In the genomic region with DNA sequence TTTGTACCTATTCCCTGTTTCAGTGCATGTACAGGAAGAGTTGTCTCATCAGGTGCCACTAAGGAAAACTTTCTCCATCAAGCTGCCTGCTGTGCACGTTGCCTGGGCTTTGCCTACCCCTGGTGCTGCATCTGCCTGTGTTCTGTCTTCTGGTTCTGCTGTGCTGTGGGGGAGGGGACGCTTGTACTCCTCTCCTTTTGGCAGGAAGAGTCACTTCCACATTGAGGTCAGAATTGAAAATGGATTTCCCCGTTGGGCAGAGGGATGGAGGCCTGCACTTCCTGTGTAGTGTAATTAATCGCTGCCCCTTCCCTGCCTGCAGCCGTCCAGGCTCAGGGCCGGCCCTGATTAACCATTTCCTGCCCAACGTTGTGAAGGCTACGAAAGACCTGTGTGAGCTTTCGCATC, we compare ENCODE assay signal across 10 cellular contexts.
A peak's percentile ranks its signal among the peaks of the same experiment; 100 is the strongest.
DNase-seq lines count a peak whose midpoint lies in the region; ATAC-seq, FAIRE-seq and TF ChIP-seq lines count a peak whose summit lies in the region.
"Had no signal": no experiment of that assay in that cellular context is flagged by ENCODE, and none has a peak within 500 bp of the region (broad histone marks: within the 10 kb centered on the region; RNA-seq: fewer than 3 reads in every experiment).

No MANE protein-coding gene starts in this region.

- WGBS in SK-N-SH (ENCODE audit: low lambda C conversion rate) = 30% methylated on average over 9 of the region's 9 CpGs

- intact Hi-C loops in gastrocnemius medialis (cut with DNase I; ENCODE audit: low total_unique reads) (loop anchor here (10.0 kb wide), 1 partner anchor 1424 kb away; a partner anchor contains a TSS), kidney (cut with DNase I) (no loop called here)

- no peak for TF ChIP-seq CTCF in GM12864 (IDR thresholded peaks at IDR 0.05; ENCODE audit: low read depth, low read length, missing control alignments)
- no peak for TF ChIP-seq CTCF in HEK293 (tag by site-specific recombination; IDR thresholded peaks at IDR 0.05)
- TF ChIP-seq CTCF in SK-N-SH (IDR thresholded peaks at IDR 0.05) = no peak
- TF ChIP-seq CTCF in gastrocnemius medialis (IDR thresholded peaks at IDR 0.05 in 4 of 5, conservative IDR thresholded peaks at IDR 0.05 in 1 of 5) = no peak
- TF ChIP-seq CTCF in kidney (IDR thresholded peaks at IDR 0.05; ENCODE audit: borderline replicate concordance, extremely low read depth, insufficient read depth) = no peak

- POLR2A ChIA-PET in HEK293 (lab: Yijun Ruan, JAX) (interaction anchor here (0.7 to 1.8 kb wide), 2 partner anchors 212 to 415 kb away, joined by 3 to 4 read pairs; a partner anchor contains a TSS), SK-N-SH (lab: Yijun Ruan, JAX) (interaction anchor here (1.0 to 1.6 kb wide), 4 partner anchors 182 to 555 kb away, joined by 3 to 4 read pairs (median 4); a partner anchor contains a TSS)

- TF ChIP-seq RAD21 in SK-N-SH (IDR thresholded peaks at IDR 0.05; ENCODE audit: low read length) = peak; percentile 42

- TF ChIP-seq POLR2A in gastrocnemius medialis (IDR thresholded peaks at IDR 0.05) = no peak

- no peak overlapping the region for H3K4me3 ChIP-seq in GM12864 (ENCODE audit: low read depth, low read length)
- H3K4me3 ChIP-seq in HEK293 (ENCODE audit: low read depth, low read length) = no peak overlapping the region
- no peak overlapping the region for H3K4me3 ChIP-seq in SK-N-SH (ENCODE audit: low read depth in 2 of 2, low read length in 1 of 2)
- no peak overlapping the region for H3K4me3 ChIP-seq in gastrocnemius medialis
- H3K4me3 ChIP-seq in kidney (ENCODE audit: low read length in 2 of 2) = no peak overlapping the region
- H3K4me3 ChIP-seq: SK-N-MC, thoracic aorta had no signal

- H3K4me2 ChIP-seq in SK-N-SH = no peak overlapping the region

- H2AFZ ChIP-seq in SK-N-SH (ENCODE audit: low read depth) = peak overlapping the region; percentile 56; the same call in 1 of the 2 replicates

- no peaks in the 10 kb centered on the region for H3K27me3 ChIP-seq in SK-N-SH (ENCODE audit: insufficient read depth)
- no peaks in the 10 kb centered on the region for H3K27me3 ChIP-seq in gastrocnemius medialis

- H3K9ac ChIP-seq in SK-N-SH (no peak overlapping the region), kidney (ENCODE audit: low read length in 2 of 2) (peak overlapping the region in 1 of 2 donors; percentile 30)

- no peaks in the 10 kb centered on the region for H4K20me1 ChIP-seq in SK-N-SH (ENCODE audit: insufficient read depth)

- H3K27ac ChIP-seq in HEK293 (ENCODE audit: extremely low read depth, low read depth, low read length) = peak overlapping the region; percentile 26; the same call in 1 of the 2 replicates
- H3K27ac ChIP-seq in SK-N-SH (ENCODE audit: low read depth in 2 of 2, low read length in 1 of 2) = peak overlapping the region in 1 of 2 experiments; percentile 78; a peak in 2 of 4 replicates
- peak overlapping the region; percentile 36 to 55 (median 44) for H3K27ac ChIP-seq in gastrocnemius medialis
- no peak overlapping the region for H3K27ac ChIP-seq in kidney (ENCODE audit: low read depth in 2 of 2, low read length in 2 of 2)
- H3K27ac ChIP-seq: SK-N-MC, thoracic aorta had no signal

- no peak for FAIRE-seq in kidney (lab: Jason Lieb, UNC)

- DNase-seq in GM12864 (ENCODE audit: low read depth) (peak; percentile 76), SK-N-SH (peak; percentile 87), glomerular visceral epithelial cell (ENCODE audit: extremely low spot score) (peak; percentile 23), gastrocnemius medialis (peak; percentile 57 to 68), kidney (no peak)
- DNase-seq in activated effector memory CD4-positive, alpha-beta T cell treated with anti-CD3 and anti-CD28 coated beads, Interleukin-2, amount 50 U/mL, for 16 hours = no peak

- H3K36me3 ChIP-seq in HEK293 (ENCODE audit: control insufficient read depth in 2 of 2, insufficient read depth in 1 of 2, low read length in 2 of 2) (no peaks in the 10 kb centered on the region), SK-N-SH (replicated peaks in 1 of 2; ENCODE audit: control insufficient read depth in 1 of 2, insufficient read depth in 2 of 2, low read length in 1 of 2) (no peaks in the 10 kb centered on the region), gastrocnemius medialis (no peaks in the 10 kb centered on the region), kidney (ENCODE audit: control insufficient read depth in 1 of 2, insufficient read depth in 2 of 2, low read length in 2 of 2) (no peaks in the 10 kb centered on the region)
- H3K36me3 ChIP-seq: thoracic aorta had no signal

- no peaks in the 10 kb centered on the region for H3F3A ChIP-seq in SK-N-SH (replicated peaks; ENCODE audit: insufficient read depth)

- no peaks in the 10 kb centered on the region for H3K79me2 ChIP-seq in SK-N-SH (ENCODE audit: insufficient read depth)

- peaks cover 26% of the 10 kb centered on the region for H3K4me1 ChIP-seq in HEK293 (ENCODE audit: control insufficient read depth, insufficient read depth, low read length)
- H3K4me1 ChIP-seq in SK-N-SH (ENCODE audit: control insufficient read depth in 1 of 2, insufficient read depth in 2 of 2, low read depth in 1 of 2, low read length in 1 of 2) = peaks cover 7 to 35% of the 10 kb centered on the region in 2 experiments; a peak in 3 of 4 replicates
- peaks cover 60 to 63% of the 10 kb centered on the region in 2 donors for H3K4me1 ChIP-seq in gastrocnemius medialis
- peaks cover 5 to 6% of the 10 kb centered on the region in 2 donors for H3K4me1 ChIP-seq in kidney (ENCODE audit: control insufficient read depth in 1 of 2, insufficient read depth in 1 of 2, low read depth in 1 of 2, low read length in 2 of 2)

- CTCF ChIA-PET in HEK293 (lab: Yijun Ruan, JAX) = interaction anchor here (0.5 to 1.8 kb wide), 4 partner anchors 33 to 486 kb away, joined by 3 to 7 read pairs (median 6); no protein-coding TSS in a partner anchor
- CTCF ChIA-PET in SK-N-SH (lab: Yijun Ruan, JAX) = interaction anchor here (0.7 to 8.8 kb wide), 10 partner anchors 15 to 555 kb away, joined by 3 to 98 read pairs (median 4); a partner anchor contains a TSS

- in situ Hi-C loops in gastrocnemius medialis (cut with MboI; ENCODE audit: low sequenced_read_pairs in 4 of 4) = loop anchor here in 3 of 4 donors (5.0 to 25.0 kb wide), 3 partner anchors 174 to 183 kb away; a partner anchor contains a TSS

- ATAC-seq in gastrocnemius medialis (peak in 1 of 2 donors; percentile 22), HG02571 (IDR thresholded peaks at IDR 0.05; ENCODE audit: unreplicated experiment) (no peak)

- H3K9me3 ChIP-seq in HEK293 (ENCODE audit: control insufficient read depth, insufficient read depth, low read depth, low read length) (no peaks in the 10 kb centered on the region), SK-N-SH (no peaks in the 10 kb centered on the region), gastrocnemius medialis (no peaks in the 10 kb centered on the region), kidney (ENCODE audit: control insufficient read depth in 1 of 2, low read length in 2 of 2) (no peaks in the 10 kb centered on the region)
- H3K9me3 ChIP-seq: thoracic aorta had no signal

- peak in 1 of 2 experiments; percentile 77; a peak in 2 of 4 replicates for TF ChIP-seq EP300 in SK-N-SH (IDR thresholded peaks at IDR 0.05; ENCODE audit: borderline replicate concordance in 1 of 2, low read depth in 1 of 2, low read length in 1 of 2)

- H3K9me2 ChIP-seq in SK-N-SH = no peaks in the 10 kb centered on the region

TF ChIP-seq in HEK293, 187 proteins besides CTCF, POLR2A, EP300 and RAD21 (continues in another document):
- TF ChIP-seq ZNF600 (tag by site-specific recombination; IDR thresholded peaks at IDR 0.05) (peak; percentile 99), ZXDB (tag by site-specific recombination; IDR thresholded peaks at IDR 0.05) (0 out of 2 replicates have a peak, but pooled peaks have one; percentile 15), ZNF335 (tag by site-specific recombination; conservative IDR thresholded peaks at IDR 0.05) (peak; percentile 43; the same call in 1 of the 2 replicates)

TF ChIP-seq in SK-N-SH, 30 proteins besides CTCF, POLR2A, EP300 and RAD21:
- TF ChIP-seq TCF12 (IDR thresholded peaks at IDR 0.05) = no peak
- peak; percentile 53; the same call in 1 of the 2 replicates for TF ChIP-seq MXI1 (IDR thresholded peaks at IDR 0.05; ENCODE audit: low read depth, low read length)
- TF ChIP-seq RCOR1 (IDR thresholded peaks at IDR 0.05; ENCODE audit: low read length) = peak; percentile 73
- peak; percentile 73; the same call in 1 of the 2 replicates for TF ChIP-seq FOXJ3 (CRISPR knock-in tag; IDR thresholded peaks at IDR 0.05)
- TF ChIP-seq CHD2 (IDR thresholded peaks at IDR 0.05; ENCODE audit: low read length, partially characterized antibody) = peak; percentile 95
- TF ChIP-seq, protein P1, sequence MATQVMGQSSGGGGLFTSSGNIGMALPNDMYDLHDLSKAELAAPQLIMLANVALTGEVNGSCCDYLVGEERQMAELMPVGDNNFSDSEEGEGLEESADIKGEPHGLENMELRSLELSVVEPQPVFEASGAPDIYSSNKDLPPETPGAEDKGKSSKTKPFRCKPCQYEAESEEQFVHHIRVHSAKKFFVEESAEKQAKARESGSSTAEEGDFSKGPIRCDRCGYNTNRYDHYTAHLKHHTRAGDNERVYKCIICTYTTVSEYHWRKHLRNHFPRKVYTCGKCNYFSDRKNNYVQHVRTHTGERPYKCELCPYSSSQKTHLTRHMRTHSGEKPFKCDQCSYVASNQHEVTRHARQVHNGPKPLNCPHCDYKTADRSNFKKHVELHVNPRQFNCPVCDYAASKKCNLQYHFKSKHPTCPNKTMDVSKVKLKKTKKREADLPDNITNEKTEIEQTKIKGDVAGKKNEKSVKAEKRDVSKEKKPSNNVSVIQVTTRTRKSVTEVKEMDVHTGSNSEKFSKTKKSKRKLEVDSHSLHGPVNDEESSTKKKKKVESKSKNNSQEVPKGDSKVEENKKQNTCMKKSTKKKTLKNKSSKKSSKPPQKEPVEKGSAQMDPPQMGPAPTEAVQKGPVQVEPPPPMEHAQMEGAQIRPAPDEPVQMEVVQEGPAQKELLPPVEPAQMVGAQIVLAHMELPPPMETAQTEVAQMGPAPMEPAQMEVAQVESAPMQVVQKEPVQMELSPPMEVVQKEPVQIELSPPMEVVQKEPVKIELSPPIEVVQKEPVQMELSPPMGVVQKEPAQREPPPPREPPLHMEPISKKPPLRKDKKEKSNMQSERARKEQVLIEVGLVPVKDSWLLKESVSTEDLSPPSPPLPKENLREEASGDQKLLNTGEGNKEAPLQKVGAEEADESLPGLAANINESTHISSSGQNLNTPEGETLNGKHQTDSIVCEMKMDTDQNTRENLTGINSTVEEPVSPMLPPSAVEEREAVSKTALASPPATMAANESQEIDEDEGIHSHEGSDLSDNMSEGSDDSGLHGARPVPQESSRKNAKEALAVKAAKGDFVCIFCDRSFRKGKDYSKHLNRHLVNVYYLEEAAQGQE (IDR thresholded peaks at IDR 0.05; ENCODE audit: low read depth, low read length) = no peak
TF ChIP-seq in SK-N-SH: peak in this region for 4.

Comparison
In these comparisons a context has a peak if more than half of its experiments do, and no peak if none do; other contexts are left out.
1. DNase-seq: peak in GM12864 (single experiment), SK-N-SH (single experiment), glomerular visceral epithelial cell (single experiment) and gastrocnemius medialis (2 of 2); none in kidney (single experiment) and activated effector memory CD4-positive, alpha-beta T cell treated with anti-CD3 and anti-CD28 coated beads, Interleukin-2, amount 50 U/mL, for 16 hours (single experiment).
2. H3K27ac ChIP-seq: peak in HEK293 (single experiment) and gastrocnemius medialis (4 of 4); none in kidney (0 of 2).